In genomic region chr6:68575765-68576439, GRCh38 we compare ENCODE assay signal across 11 cellular contexts. TPM values are rescaled to one million over a fixed set of nuclear protein-coding genes. Genes with fewer than 3 reads are reported as not detected.
DNase-seq lines count a peak whose midpoint lies in the region; ATAC-seq and TF ChIP-seq lines count a peak whose summit lies in the region.
"Had no signal": no experiment of that assay in that cellular context is flagged by ENCODE, and none has a peak within 500 bp of the region (broad histone marks: within the 10 kb centered on the region; RNA-seq: fewer than 3 reads in every experiment).

No MANE protein-coding gene starts in this region.

- no peak overlapping the region for H3K27ac Mint-ChIP-seq in stimulated activated memory B cell treated with anti-CD40 and anti-IgM and Interleukin-4, amounts not matched to agents 10 μg/mL and 1 μg/mL and 100 μg/mL, for 72 hours
- H3K27ac Mint-ChIP-seq in activated naive CD8-positive, alpha-beta T cell treated with anti-CD3 and anti-CD28 coated beads for 36 hours, result no peak overlapping the region
- H3K27ac Mint-ChIP-seq: T-helper 1 cell treated with Interleukin-12 subunit alpha and Interleukin-12 subunit beta and Interleukin-4 antibody, amounts not matched to agents 30 μg/mL and 1 μg/mL, for 36 hours had no signal

- no peaks in the 10 kb centered on the region for H3K36me3 Mint-ChIP-seq in stimulated activated memory B cell treated with anti-CD40 and anti-IgM and Interleukin-4, amounts not matched to agents 10 μg/mL and 1 μg/mL and 100 μg/mL, for 72 hours
- H3K36me3 Mint-ChIP-seq in activated naive CD8-positive, alpha-beta T cell treated with anti-CD3 and anti-CD28 coated beads for 36 hours, result no peaks in the 10 kb centered on the region

- in situ Hi-C loops in ACHN (cut with HindIII; ENCODE audit: low pct_ligation_motif_present, low pct_unique_long_range_greater_than_20kb, low sequenced_read_pairs), result no loop called here

- no peak overlapping the region for H3K4me3 ChIP-seq in LNCaP clone FGC (ENCODE audit: low read depth, low read length)
- H3K4me3 ChIP-seq: adrenal gland, lung had no signal

- no peaks in the 10 kb centered on the region for H3K27me3 Mint-ChIP-seq in stimulated activated memory B cell treated with anti-CD40 and anti-IgM and Interleukin-4, amounts not matched to agents 10 μg/mL and 1 μg/mL and 100 μg/mL, for 72 hours
- H3K27me3 Mint-ChIP-seq in activated naive CD8-positive, alpha-beta T cell treated with anti-CD3 and anti-CD28 coated beads for 36 hours, result peaks cover 13% of the 10 kb centered on the region

- no peaks in the 10 kb centered on the region for H3K4me1 Mint-ChIP-seq in stimulated activated memory B cell treated with anti-CD40 and anti-IgM and Interleukin-4, amounts not matched to agents 10 μg/mL and 1 μg/mL and 100 μg/mL, for 72 hours
- no peaks in the 10 kb centered on the region for H3K4me1 Mint-ChIP-seq in activated naive CD8-positive, alpha-beta T cell treated with anti-CD3 and anti-CD28 coated beads for 36 hours

- DNase-seq in ACHN, result peak; percentile 10
- DNase-seq in LNCaP clone FGC (ENCODE audit: low read depth), result peak; percentile 8
- peak; percentile 60 for DNase-seq in astrocyte of the hippocampus (ENCODE audit: low read depth, low spot score)
- no peak for DNase-seq in left lobe of liver (ENCODE audit: low spot score)
- DNase-seq in activated naive CD4-positive, alpha-beta T cell treated with Interleukin-2 at 50 U/mL for 16 hours, result no peak
- DNase-seq in Kasumi-1 (lab: John Stamatoyannopoulos, UW), result no peak
- no peak for DNase-seq in activated naive CD8-positive, alpha-beta T cell treated with anti-CD3 and anti-CD28 coated beads for 36 hours

- no peak overlapping the region for H3K4me3 Mint-ChIP-seq in stimulated activated memory B cell treated with anti-CD40 and anti-IgM and Interleukin-4, amounts not matched to agents 10 μg/mL and 1 μg/mL and 100 μg/mL, for 72 hours
- no peak overlapping the region for H3K4me3 Mint-ChIP-seq in activated naive CD8-positive, alpha-beta T cell treated with anti-CD3 and anti-CD28 coated beads for 36 hours
- H3K4me3 Mint-ChIP-seq: T-helper 1 cell treated with Interleukin-12 subunit alpha and Interleukin-12 subunit beta and Interleukin-4 antibody, amounts not matched to agents 30 μg/mL and 1 μg/mL, for 36 hours had no signal

- ATAC-seq in left lobe of liver, result peak; percentile 31
- ATAC-seq in stimulated activated memory B cell treated with anti-CD40 and anti-IgM and Interleukin-4, amounts not matched to agents 10 μg/mL and 1 μg/mL and 100 μg/mL, for 72 hours, result no peak

- no peak for TF ChIP-seq CTCF in LNCaP clone FGC (IDR thresholded peaks at IDR 0.05; ENCODE audit: control insufficient read depth, extremely low read depth, insufficient read depth)

- peaks cover 9% of the 10 kb centered on the region for H3K9me3 Mint-ChIP-seq in stimulated activated memory B cell treated with anti-CD40 and anti-IgM and Interleukin-4, amounts not matched to agents 10 μg/mL and 1 μg/mL and 100 μg/mL, for 72 hours
- no peaks in the 10 kb centered on the region for H3K9me3 Mint-ChIP-seq in activated naive CD8-positive, alpha-beta T cell treated with anti-CD3 and anti-CD28 coated beads for 36 hours
- H3K9me3 Mint-ChIP-seq: T-helper 1 cell treated with Interleukin-12 subunit alpha and Interleukin-12 subunit beta and Interleukin-4 antibody, amounts not matched to agents 30 μg/mL and 1 μg/mL, for 36 hours had no signal

RNA-seq across cellular contexts. Expression of gene ADGRB3, which starts 59.2 kb away (rescaled TPM):
- 0.38 TPM for total RNA-seq in left lobe of liver
- total RNA-seq in activated naive CD8-positive, alpha-beta T cell treated with anti-CD3 and anti-CD28 coated beads for 36 hours, result not detected

Comparison
In these comparisons a context has a peak if more than half of its experiments do, and no peak if none do; other contexts are left out.
1. DNase-seq: peak in ACHN (single experiment), LNCaP clone FGC (single experiment) and astrocyte of the hippocampus (single experiment); none in left lobe of liver (single experiment), activated naive CD4-positive, alpha-beta T cell treated with Interleukin-2 at 50 U/mL for 16 hours (single experiment), Kasumi-1 (0 of 2) and activated naive CD8-positive, alpha-beta T cell treated with anti-CD3 and anti-CD28 coated beads for 36 hours (single experiment).